Comparison of ENCODE assay signal across 1 cellular context in the genomic region with DNA sequence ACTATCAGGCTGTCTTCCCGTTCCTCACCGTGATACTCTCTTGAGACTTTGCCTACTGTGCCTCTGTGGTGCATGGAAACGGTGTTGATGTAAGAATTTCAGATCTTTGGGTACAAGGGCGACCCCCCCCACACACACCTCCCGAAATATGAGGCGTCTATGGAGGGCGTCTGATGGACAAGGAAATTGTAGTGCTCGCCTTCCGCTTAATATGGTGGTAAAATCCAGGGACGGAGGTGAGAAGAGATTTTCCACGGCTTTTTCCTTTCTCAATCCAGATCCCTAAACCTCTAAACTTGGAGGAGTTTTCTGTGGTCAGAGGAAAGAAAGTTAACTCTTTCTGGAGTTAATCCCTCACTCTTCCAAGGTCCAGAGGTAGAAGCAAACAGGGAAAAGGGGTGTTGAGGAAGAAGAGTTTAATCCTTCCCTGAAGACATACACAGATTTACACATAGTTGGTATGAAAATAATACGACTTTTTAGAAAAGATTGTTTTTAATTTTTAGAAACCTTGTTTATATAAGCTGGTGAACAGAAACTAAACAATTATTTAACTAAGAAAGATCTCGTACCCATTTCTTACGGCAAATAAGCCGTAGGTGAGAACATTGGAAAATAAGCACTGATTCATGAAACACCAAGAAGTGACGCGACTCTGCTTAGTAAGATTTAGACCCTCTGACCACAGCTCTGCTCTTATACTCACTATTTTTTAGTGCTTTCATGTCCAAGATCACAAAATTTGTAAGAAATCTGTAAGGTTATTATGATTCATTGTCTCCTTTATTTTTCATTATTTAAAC.
TF ChIP-seq lines count a peak whose summit lies in the region.

No MANE protein-coding gene starts in this region.

TF ChIP-seq in SK-N-SH treated with all-trans-retinoic acid at 6 μM for 48 hours, 23 proteins besides CTCF, POLR2A, EP300 and RAD21 (continued from another document):
- no peak for TF ChIP-seq ZNF565 (CRISPR knock-in tag; conservative IDR thresholded peaks at IDR 0.05; ENCODE audit: low read depth)
- no peak for TF ChIP-seq SNAI2 (CRISPR knock-in tag; IDR thresholded peaks at IDR 0.05)
- TF ChIP-seq TCF4 (CRISPR knock-in tag; IDR thresholded peaks at IDR 0.05; ENCODE audit: borderline replicate concordance), result no peak
- no peak for TF ChIP-seq ESRRG (CRISPR knock-in tag; IDR thresholded peaks at IDR 0.05)
- no peak for TF ChIP-seq OSR1 (CRISPR knock-in tag; IDR thresholded peaks at IDR 0.05)
- TF ChIP-seq, protein P1, sequence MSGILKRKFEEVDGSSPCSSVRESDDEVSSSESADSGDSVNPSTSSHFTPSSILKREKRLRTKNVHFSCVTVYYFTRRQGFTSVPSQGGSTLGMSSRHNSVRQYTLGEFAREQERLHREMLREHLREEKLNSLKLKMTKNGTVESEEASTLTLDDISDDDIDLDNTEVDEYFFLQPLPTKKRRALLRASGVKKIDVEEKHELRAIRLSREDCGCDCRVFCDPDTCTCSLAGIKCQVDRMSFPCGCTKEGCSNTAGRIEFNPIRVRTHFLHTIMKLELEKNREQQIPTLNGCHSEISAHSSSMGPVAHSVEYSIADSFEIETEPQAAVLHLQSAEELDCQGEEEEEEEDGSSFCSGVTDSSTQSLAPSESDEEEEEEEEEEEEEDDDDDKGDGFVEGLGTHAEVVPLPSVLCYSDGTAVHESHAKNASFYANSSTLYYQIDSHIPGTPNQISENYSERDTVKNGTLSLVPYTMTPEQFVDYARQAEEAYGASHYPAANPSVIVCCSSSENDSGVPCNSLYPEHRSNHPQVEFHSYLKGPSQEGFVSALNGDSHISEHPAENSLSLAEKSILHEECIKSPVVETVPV (CRISPR knock-in tag; IDR thresholded peaks at IDR 0.05), result no peak
- TF ChIP-seq ZFP30 (CRISPR knock-in tag; IDR thresholded peaks at IDR 0.05), result no peak
- no peak for TF ChIP-seq PPARA (CRISPR knock-in tag; IDR thresholded peaks at IDR 0.05; ENCODE audit: borderline replicate concordance)
- TF ChIP-seq, protein P2, sequence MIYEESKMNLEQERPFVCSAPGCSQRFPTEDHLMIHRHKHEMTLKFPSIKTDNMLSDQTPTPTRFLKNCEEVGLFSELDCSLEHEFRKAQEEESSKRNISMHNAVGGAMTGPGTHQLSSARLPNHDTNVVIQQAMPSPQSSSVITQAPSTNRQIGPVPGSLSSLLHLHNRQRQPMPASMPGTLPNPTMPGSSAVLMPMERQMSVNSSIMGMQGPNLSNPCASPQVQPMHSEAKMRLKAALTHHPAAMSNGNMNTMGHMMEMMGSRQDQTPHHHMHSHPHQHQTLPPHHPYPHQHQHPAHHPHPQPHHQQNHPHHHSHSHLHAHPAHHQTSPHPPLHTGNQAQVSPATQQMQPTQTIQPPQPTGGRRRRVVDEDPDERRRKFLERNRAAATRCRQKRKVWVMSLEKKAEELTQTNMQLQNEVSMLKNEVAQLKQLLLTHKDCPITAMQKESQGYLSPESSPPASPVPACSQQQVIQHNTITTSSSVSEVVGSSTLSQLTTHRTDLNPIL (CRISPR knock-in tag; IDR thresholded peaks at IDR 0.05; ENCODE audit: low read depth), result no peak
- TF ChIP-seq ZC3H10 (CRISPR knock-in tag; IDR thresholded peaks at IDR 0.05), result no peak
